8 cellular contexts compared by ENCODE assay signal in genomic region chr7:55572378-55573233, GRCh38. TPM values are rescaled to one million over a fixed set of nuclear protein-coding genes. Genes with fewer than 3 reads are reported as not detected.
DNase-seq lines count a peak whose midpoint lies in the region; ATAC-seq and TF ChIP-seq lines count a peak whose summit lies in the region.

Gene VOPP1, minus strand, starts transcription at chr7:55572502. Its CDS starts 178 bp downstream, at chr7:55572324.

- no peak for TF ChIP-seq CTCF in activated CD8-positive, alpha-beta T cell treated with anti-CD3 and anti-CD28 coated beads for 36 hours (IDR thresholded peaks at IDR 0.05)
- no peak for TF ChIP-seq CTCF in lower leg skin (IDR thresholded peaks at IDR 0.05)

- H3K4me3 Mint-ChIP-seq in activated CD8-positive, alpha-beta T cell treated with anti-CD3 and anti-CD28 coated beads for 36 hours = peak within 1 kb of the TSS; percentile 87

- intact Hi-C loops in activated CD8-positive, alpha-beta T cell treated with anti-CD3 and anti-CD28 coated beads for 36 hours (cut with micrococcal nuclease) = no loop called here
- intact Hi-C loops in lower leg skin (cut with DNase I; ENCODE audit: low total_unique reads) = no loop called here

- no peaks in the 10 kb centered on the region for H3K27me3 Mint-ChIP-seq in activated CD8-positive, alpha-beta T cell treated with anti-CD3 and anti-CD28 coated beads for 36 hours

- POLR2A ChIA-PET in activated CD8-positive, alpha-beta T cell treated with anti-CD3 and anti-CD28 coated beads for 36 hours (lab: Charles Lee) = interaction anchor here (0.6 to 11.2 kb wide), 11 partner anchors 9 to 207 kb away, joined by 3 to 163 read pairs (median 3); no protein-coding TSS in a partner anchor

- CTCF ChIA-PET in activated CD8-positive, alpha-beta T cell treated with anti-CD3 and anti-CD28 coated beads for 36 hours (lab: Charles Lee) = interaction anchor here (1.1 to 3.3 kb wide), 3 partner anchors 21 to 42 kb away, joined by 4 to 21 read pairs (median 13); no protein-coding TSS in a partner anchor

- peak within 1 kb of the TSS; percentile 95 for H3K27ac Mint-ChIP-seq in activated CD8-positive, alpha-beta T cell treated with anti-CD3 and anti-CD28 coated beads for 36 hours

- WGBS in lower leg skin, 2 donors = 1 to 2% methylated on average over 24 to 39 of the region's 77 CpGs

- H3K4me1 Mint-ChIP-seq in activated CD8-positive, alpha-beta T cell treated with anti-CD3 and anti-CD28 coated beads for 36 hours (ENCODE audit: low read depth) = peaks cover 61% of the 10 kb centered on the region

- peaks cover 4% of the 10 kb centered on the region for H3K36me3 Mint-ChIP-seq in activated CD8-positive, alpha-beta T cell treated with anti-CD3 and anti-CD28 coated beads for 36 hours (ENCODE audit: low read depth)

- H3K9me3 Mint-ChIP-seq in activated CD8-positive, alpha-beta T cell treated with anti-CD3 and anti-CD28 coated beads for 36 hours = no peaks in the 10 kb centered on the region

- peak; percentile 48 for ATAC-seq in GM19025 (IDR thresholded peaks at IDR 0.05; ENCODE audit: low read depth, unreplicated experiment)
- ATAC-seq in HG03139 (IDR thresholded peaks at IDR 0.05; ENCODE audit: unreplicated experiment) = peak; percentile 48
- ATAC-seq in activated CD8-positive, alpha-beta T cell treated with anti-CD3 and anti-CD28 coated beads for 36 hours = peak; percentile 45

- TF ChIP-seq POLR2A in lower leg skin (IDR thresholded peaks at IDR 0.05) = no peak

- DNase-seq in AG20443 (ENCODE audit: low spot score) (peak; percentile 98), NCI-H510A treated with DMSO at 0.1 percent for 48 hours (lab: John Stamatoyannopoulos, UW) (peak; percentile 72), lower leg skin (ENCODE audit: low spot score in 2 of 2) (peak in 1 of 2 donors; percentile 85)
- peak; percentile 54 for DNase-seq in activated CD8-positive, alpha-beta T cell treated with anti-CD3 and anti-CD28 coated beads for 36 hours
- peak; percentile 29 for DNase-seq in effector CD4-positive, alpha-beta T cell
- DNase-seq in stimulated activated CD4-positive, alpha-beta T cell treated with anti-CD3 and anti-CD28 coated beads, Interleukin-4, amount 100 ng/mL, for 48 hours (ENCODE audit: low read depth in 2 of 2) = peak; percentile 39 to 52

- H3K4me3 ChIP-seq in lower leg skin (ENCODE audit: low read depth, poor library complexity, severe bottlenecking) = peak within 1 kb of the TSS; percentile 78

RNA-seq across cellular contexts. Expression of gene VOPP1, which starts in this region (rescaled TPM):
- total RNA-seq in activated CD8-positive, alpha-beta T cell treated with anti-CD3 and anti-CD28 coated beads for 36 hours = 10 to 100 TPM; 32.6 to 34.7 TPM
- total RNA-seq in lower leg skin = 10 to 100 TPM; 15.1 to 29.8 (median 22.9) TPM
